11 cellular contexts compared by ENCODE assay signal in the genomic region with DNA sequence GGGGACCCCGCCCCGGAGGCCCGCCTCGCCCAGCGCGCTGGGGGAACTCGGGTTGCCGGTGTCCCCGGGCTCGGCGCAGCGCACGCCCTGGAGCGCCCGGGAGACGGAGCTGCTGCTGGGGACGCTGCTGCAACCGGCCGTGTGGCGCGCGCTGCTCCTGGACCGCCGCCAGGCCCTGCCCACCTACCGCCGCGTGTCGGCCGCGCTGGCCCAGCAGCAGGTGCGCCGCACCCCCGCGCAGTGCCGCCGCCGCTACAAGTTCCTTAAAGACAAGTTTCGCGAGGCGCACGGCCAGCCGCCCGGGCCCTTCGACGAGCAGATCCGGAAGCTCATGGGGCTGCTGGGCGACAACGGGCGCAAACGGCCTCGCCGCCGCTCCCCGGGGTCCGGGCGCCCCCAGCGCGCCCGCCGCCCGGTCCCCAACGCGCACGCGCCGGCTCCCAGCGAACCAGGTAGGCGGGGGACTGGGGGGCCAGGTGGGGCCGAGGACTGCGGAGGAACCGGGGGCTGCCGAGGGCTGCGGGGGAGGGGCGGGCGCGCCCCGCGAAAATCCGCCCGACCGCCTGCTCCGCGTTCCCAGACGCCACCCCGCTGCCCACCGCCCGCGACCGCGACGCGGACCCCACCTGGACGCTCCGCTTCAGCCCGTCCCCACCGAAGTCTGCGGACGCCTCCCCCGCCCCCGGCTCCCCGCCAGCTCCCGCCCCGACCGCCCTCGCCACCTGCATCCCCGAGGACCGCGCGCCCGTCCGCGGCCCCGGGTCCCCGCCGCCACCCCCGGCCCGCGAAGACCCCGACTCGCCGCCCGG. TPM values are rescaled to one million over a fixed set of nuclear protein-coding genes. Genes with fewer than 3 reads are reported as not detected.
DNase-seq lines count a peak whose midpoint lies in the region; ATAC-seq and TF ChIP-seq lines count a peak whose summit lies in the region.
"Had no signal": no experiment of that assay in that cellular context is flagged by ENCODE, and none has a peak within 500 bp of the region (broad histone marks: within the 10 kb centered on the region; RNA-seq: fewer than 3 reads in every experiment).

No MANE protein-coding gene starts in this region.

- H3T11ph ChIP-seq in H9 (ENCODE audit: low read length): no peak overlapping the region

- H3K4me1 ChIP-seq in H9 (ENCODE audit: insufficient read depth, low read length) (no peaks in the 10 kb centered on the region; the same call in 1 of the 2 replicates), mucosa of descending colon (ENCODE audit: low read depth) (no peaks in the 10 kb centered on the region)

- no peak overlapping the region for H2BK5ac ChIP-seq in H9 (ENCODE audit: insufficient read length, low read length)

- H3K4me1 Mint-ChIP-seq in CD4-positive, alpha-beta T cell (ENCODE audit: low read depth): peaks cover 21% of the 10 kb centered on the region
- peaks cover 29 to 30% of the 10 kb centered on the region in 2 experiments for H3K4me1 Mint-ChIP-seq in H9
- peaks cover 17% of the 10 kb centered on the region for H3K4me1 Mint-ChIP-seq in activated naive CD8-positive, alpha-beta T cell treated with anti-CD3 and anti-CD28 coated beads, Interleukin-2, amount 10 ng/mL, durations not matched to agents 7 days and 5 days

- peaks cover 37% of the 10 kb centered on the region for H3K27me3 ChIP-seq in CD4-positive, alpha-beta T cell (ENCODE audit: control insufficient read depth, insufficient read depth, low read length)
- peaks cover 6% of the 10 kb centered on the region; the same call in 1 of the 2 replicates for H3K27me3 ChIP-seq in H9 (ENCODE audit: insufficient read depth, low read length)

- H3K4me3 Mint-ChIP-seq in CD4-positive, alpha-beta T cell: no peak overlapping the region
- H3K4me3 Mint-ChIP-seq in H9: peak overlapping the region; percentile 72 to 77
- H3K4me3 Mint-ChIP-seq in activated naive CD8-positive, alpha-beta T cell treated with anti-CD3 and anti-CD28 coated beads, Interleukin-2, amount 10 ng/mL, durations not matched to agents 7 days and 5 days: no peak overlapping the region

- no peaks in the 10 kb centered on the region for H3K79me2 ChIP-seq in H9 (ENCODE audit: insufficient read depth, low read length)

- no peak overlapping the region for H3K23ac ChIP-seq in H9 (ENCODE audit: insufficient read length, low read depth, low read length)

- H4K8ac ChIP-seq in H9 (replicated peaks; ENCODE audit: insufficient read length, low read depth, low read length): no peak overlapping the region

- no peaks in the 10 kb centered on the region for H3K36me3 Mint-ChIP-seq in CD4-positive, alpha-beta T cell (ENCODE audit: low read depth)
- H3K36me3 Mint-ChIP-seq in H9 (ENCODE audit: insufficient read depth in 1 of 3, low read depth in 3 of 3): peaks cover 0 to 5% (median 0%) of the 10 kb centered on the region in 3 experiments; a peak in 4 of 7 replicates
- peaks cover 1% of the 10 kb centered on the region for H3K36me3 Mint-ChIP-seq in activated naive CD8-positive, alpha-beta T cell treated with anti-CD3 and anti-CD28 coated beads, Interleukin-2, amount 10 ng/mL, durations not matched to agents 7 days and 5 days

- H2AFZ ChIP-seq in H9 (ENCODE audit: low read length): no peak overlapping the region

- H3K4me2 ChIP-seq in H9 (ENCODE audit: insufficient read depth, insufficient read length, low read length): peak overlapping the region; percentile 20

- H3K4me3 ChIP-seq in mucosa of descending colon: no peak overlapping the region

- no peak overlapping the region for H2BK20ac ChIP-seq in H9 (ENCODE audit: low read depth, low read length, poor library complexity, severe bottlenecking)

- no peaks in the 10 kb centered on the region for H3K23me2 ChIP-seq in H9 (ENCODE audit: insufficient read length, low read depth, low read length, poor library complexity, severe bottlenecking)

- H4K5ac ChIP-seq in H9 (ENCODE audit: insufficient read length, low read depth, low read length): no peak overlapping the region

- H3K4ac ChIP-seq in H9 (ENCODE audit: low read depth, low read length): no peak overlapping the region

- in situ Hi-C loops in GM13977 (cut with MboI; ENCODE audit: low pct_unique_long_range_greater_than_20kb, low sequenced_read_pairs, unreplicated experiment): no loop called here

- no peak overlapping the region for H3K18ac ChIP-seq in H9 (ENCODE audit: insufficient read length, low read depth, low read length)

- no peak for DNase-seq in CD4-positive, alpha-beta T cell
- DNase-seq in H9: peak; percentile 62
- DNase-seq in activated naive CD8-positive, alpha-beta T cell treated with anti-CD3 and anti-CD28 coated beads, Interleukin-2, amount 10 ng/mL, durations not matched to agents 7 days and 5 days: peak; percentile 45
- peak in 1 of 3 donors; percentile 21 for DNase-seq in mucosa of descending colon
- no peak for DNase-seq in Kasumi-1 (lab: John Stamatoyannopoulos, UW)
- no peak for DNase-seq in GM13977 (ENCODE audit: low spot score)
- no peak for DNase-seq in NCI-H1436 (lab: John Stamatoyannopoulos, UW)
- DNase-seq: dermis blood vessel endothelial cell had no signal

- no peaks in the 10 kb centered on the region for H4K20me1 ChIP-seq in H9 (ENCODE audit: control insufficient read depth, insufficient read depth, insufficient read length)

- no peak overlapping the region for H3K56ac ChIP-seq in H9 (ENCODE audit: insufficient read length, low read depth, low read length)

- no CpG with 5 or more reads among the region's 122 CpGs for WGBS in H9 (ENCODE audit: extremely low coverage, insufficient read length, low lambda C conversion rate)

- H3K9me3 ChIP-seq in CD4-positive, alpha-beta T cell (ENCODE audit: control insufficient read depth, low read length): no peaks in the 10 kb centered on the region
- no peaks in the 10 kb centered on the region for H3K9me3 ChIP-seq in H9 (ENCODE audit: control insufficient read depth, low read depth, low read length)
- H3K9me3 ChIP-seq in mucosa of descending colon: no peaks in the 10 kb centered on the region
- H3K9me3 ChIP-seq: neutrophil had no signal

- peak; percentile 22 for ATAC-seq in CD4-positive, alpha-beta T cell (ENCODE audit: poor library complexity)
- no peak for ATAC-seq in activated naive CD8-positive, alpha-beta T cell treated with anti-CD3 and anti-CD28 coated beads, Interleukin-2, amount 10 ng/mL, durations not matched to agents 7 days and 5 days (ENCODE audit: low read depth)
- peak; percentile 45 for ATAC-seq in mucosa of descending colon
- ATAC-seq: activated T-helper 17 cell treated with anti-CD3 and anti-CD28 coated beads, Interleukin-2, amount 50 U/mL, for 72 hours had no signal

- H2AK5ac ChIP-seq in H9 (ENCODE audit: insufficient read length, low read length): no peak overlapping the region

- H3K36me3 ChIP-seq in mucosa of descending colon (ENCODE audit: low read depth): no peaks in the 10 kb centered on the region
- H3K36me3 ChIP-seq: neutrophil had no signal

- no peaks in the 10 kb centered on the region for H3K79me1 ChIP-seq in H9 (ENCODE audit: insufficient read depth, low read depth, low read length, poor library complexity, severe bottlenecking)

- no peak overlapping the region for H3K14ac ChIP-seq in H9 (ENCODE audit: insufficient read depth, low read length)

- H3K9ac ChIP-seq in H9 (ENCODE audit: extremely low read depth, insufficient read length, low read length): no peak overlapping the region

- no peak overlapping the region for H3K27ac Mint-ChIP-seq in CD4-positive, alpha-beta T cell
- no peak overlapping the region for H3K27ac Mint-ChIP-seq in H9
- H3K27ac Mint-ChIP-seq in activated naive CD8-positive, alpha-beta T cell treated with anti-CD3 and anti-CD28 coated beads, Interleukin-2, amount 10 ng/mL, durations not matched to agents 7 days and 5 days: no peak overlapping the region
- H3K27ac Mint-ChIP-seq: activated T-helper 17 cell treated with anti-CD3 and anti-CD28 coated beads, Interleukin-2, amount 50 U/mL, for 72 hours; T-helper 2 cell treated with Interferon-gamma antibody and Interleukin-4, amounts not matched to agents 5 μg/mL and 100 μg/mL, for 36 hours had no signal

- H2BK120ac ChIP-seq in H9 (ENCODE audit: low read depth, low read length, poor library complexity, severe bottlenecking): no peak overlapping the region

- CTCF ChIA-PET in CD4-positive, alpha-beta T cell (lab: Charles Lee): no interaction called here

- intact Hi-C loops in CD4-positive, alpha-beta T cell (cut with DNase I, micrococcal nuclease): no loop called here
- intact Hi-C loops in mucosa of descending colon (cut with DNase I, micrococcal nuclease): no loop called here

- H2BK15ac ChIP-seq in H9 (ENCODE audit: low read depth, low read length): no peak overlapping the region

- POLR2A ChIA-PET in CD4-positive, alpha-beta T cell (lab: Charles Lee): no interaction called here
- POLR2A ChIA-PET in activated naive CD8-positive, alpha-beta T cell treated with anti-CD3 and anti-CD28 coated beads, Interleukin-2, amount 10 ng/mL, durations not matched to agents 7 days and 5 days (lab: Charles Lee): no interaction called here

- no peak overlapping the region for H2BK12ac ChIP-seq in H9 (ENCODE audit: insufficient read length, low read depth, low read length)

- H4K91ac ChIP-seq in H9 (ENCODE audit: insufficient read length, low read depth, low read length): no peak overlapping the region

- TF ChIP-seq CTCF in CD4-positive, alpha-beta T cell (IDR thresholded peaks at IDR 0.05): no peak
- no peak for TF ChIP-seq CTCF in H9 (conservative IDR thresholded peaks at IDR 0.05)
- TF ChIP-seq CTCF in mucosa of descending colon (IDR thresholded peaks at IDR 0.05): no peak
- no peak for TF ChIP-seq CTCF in GM13977 (IDR thresholded peaks at IDR 0.05; ENCODE audit: extremely low read depth, insufficient read depth, missing control alignments)

- no peak overlapping the region for H3K27ac ChIP-seq in CD4-positive, alpha-beta T cell (ENCODE audit: low read depth, low read length)
- H3K27ac ChIP-seq in H9 (ENCODE audit: insufficient read length, low read depth, low read length): no peak overlapping the region
- H3K27ac ChIP-seq: neutrophil had no signal

- H3K9me3 Mint-ChIP-seq in CD4-positive, alpha-beta T cell: no peaks in the 10 kb centered on the region
- H3K9me3 Mint-ChIP-seq in H9: peaks cover 0 to 8% of the 10 kb centered on the region in 2 experiments; a peak in 3 of 5 replicates
- H3K9me3 Mint-ChIP-seq in activated naive CD8-positive, alpha-beta T cell treated with anti-CD3 and anti-CD28 coated beads, Interleukin-2, amount 10 ng/mL, durations not matched to agents 7 days and 5 days: no peaks in the 10 kb centered on the region
- H3K9me3 Mint-ChIP-seq: activated T-helper 17 cell treated with anti-CD3 and anti-CD28 coated beads, Interleukin-2, amount 50 U/mL, for 72 hours; T-helper 2 cell treated with Interferon-gamma antibody and Interleukin-4, amounts not matched to agents 5 μg/mL and 100 μg/mL, for 36 hours had no signal

- peaks cover 78% of the 10 kb centered on the region for H3K27me3 Mint-ChIP-seq in CD4-positive, alpha-beta T cell
- peaks cover 76% of the 10 kb centered on the region for H3K27me3 Mint-ChIP-seq in H9 (ENCODE audit: low read depth)
- H3K27me3 Mint-ChIP-seq in activated naive CD8-positive, alpha-beta T cell treated with anti-CD3 and anti-CD28 coated beads, Interleukin-2, amount 10 ng/mL, durations not matched to agents 7 days and 5 days: peaks cover 66% of the 10 kb centered on the region

RNA-seq across cellular contexts. Expression of gene UTF1, which starts 0.6 kb away (rescaled TPM):
- not detected for total RNA-seq in CD4-positive, alpha-beta T cell
- total RNA-seq in H9 (2021) (31.5 and 38.6 TPM in 2 replicates), mucosa of descending colon (not detected)
- total RNA-seq in activated naive CD8-positive, alpha-beta T cell treated with anti-CD3 and anti-CD28 coated beads, Interleukin-2, amount 10 ng/mL, durations not matched to agents 7 days and 5 days: not detected
- total RNA-seq: activated T-helper 17 cell treated with anti-CD3 and anti-CD28 coated beads, Interleukin-2, amount 50 U/mL, for 72 hours; dermis blood vessel endothelial cell had no signal

RNA-seq across cellular contexts. Expression of gene VENTX, which starts 7.1 kb away (rescaled TPM):
- total RNA-seq in CD4-positive, alpha-beta T cell: under 1 TPM; 0.11 to 0.14 TPM
- 10.9 and 11.1 TPM in 2 replicates for total RNA-seq in H9 (2021)
- under 1 TPM in 1 of 2 experiments, not detected in 1; 0.11 TPM for total RNA-seq in activated naive CD8-positive, alpha-beta T cell treated with anti-CD3 and anti-CD28 coated beads, Interleukin-2, amount 10 ng/mL, durations not matched to agents 7 days and 5 days
- total RNA-seq in mucosa of descending colon: 1 to 10 TPM in 1 of 3 donors, under 1 TPM in 2; 0.09 to 1.2 (median 0.36) TPM
- total RNA-seq: dermis blood vessel endothelial cell had no signal

RNA-seq across cellular contexts. Expression of gene ADAM8, which starts 46.1 kb away (rescaled TPM):
- 10 to 100 TPM; 95.6 to 95.9 TPM for total RNA-seq in CD4-positive, alpha-beta T cell
- total RNA-seq in H9 (2021) (4.5 and 5.4 TPM in 2 replicates), mucosa of descending colon (1 to 10 TPM; 4.8 to 7.0 (median 5.2) TPM)
- 10 to 100 TPM; 90.8 to 91.0 TPM for total RNA-seq in activated naive CD8-positive, alpha-beta T cell treated with anti-CD3 and anti-CD28 coated beads, Interleukin-2, amount 10 ng/mL, durations not matched to agents 7 days and 5 days

Comparison
In these comparisons a context has a peak if more than half of its experiments do, and no peak if none do; other contexts are left out.
1. DNase-seq: peak in H9 (single experiment) and activated naive CD8-positive, alpha-beta T cell treated with anti-CD3 and anti-CD28 coated beads, Interleukin-2, amount 10 ng/mL, durations not matched to agents 7 days and 5 days (single experiment); none in CD4-positive, alpha-beta T cell (0 of 10), Kasumi-1 (0 of 2), GM13977 (single experiment) and NCI-H1436 (single experiment).
2. H3K4me3 Mint-ChIP-seq: peak in H9 (2 of 2); none in CD4-positive, alpha-beta T cell (single experiment) and activated naive CD8-positive, alpha-beta T cell treated with anti-CD3 and anti-CD28 coated beads, Interleukin-2, amount 10 ng/mL, durations not matched to agents 7 days and 5 days (single experiment).
3. RNA of gene UTF1, which starts 0.6 kb away (total RNA-seq): 31.5 to 38.6 TPM in H9; not detected in CD4-positive, alpha-beta T cell, not detected in activated naive CD8-positive, alpha-beta T cell treated with anti-CD3 and anti-CD28 coated beads, Interleukin-2, amount 10 ng/mL, durations not matched to agents 7 days and 5 days and not detected in mucosa of descending colon; every median in the first group is over 10 times any median in the second.
4. RNA of gene ADAM8, which starts 46.1 kb away (total RNA-seq): 95.6 to 95.9 TPM in CD4-positive, alpha-beta T cell and 90.8 to 91.0 TPM in activated naive CD8-positive, alpha-beta T cell treated with anti-CD3 and anti-CD28 coated beads, Interleukin-2, amount 10 ng/mL, durations not matched to agents 7 days and 5 days; 4.5 to 5.4 TPM in H9 and 4.8 to 7.0 TPM in mucosa of descending colon; every median in the first group is over 10 times any median in the second.